Comparison of ENCODE assay signal across 22 cellular contexts in the genomic region with DNA sequence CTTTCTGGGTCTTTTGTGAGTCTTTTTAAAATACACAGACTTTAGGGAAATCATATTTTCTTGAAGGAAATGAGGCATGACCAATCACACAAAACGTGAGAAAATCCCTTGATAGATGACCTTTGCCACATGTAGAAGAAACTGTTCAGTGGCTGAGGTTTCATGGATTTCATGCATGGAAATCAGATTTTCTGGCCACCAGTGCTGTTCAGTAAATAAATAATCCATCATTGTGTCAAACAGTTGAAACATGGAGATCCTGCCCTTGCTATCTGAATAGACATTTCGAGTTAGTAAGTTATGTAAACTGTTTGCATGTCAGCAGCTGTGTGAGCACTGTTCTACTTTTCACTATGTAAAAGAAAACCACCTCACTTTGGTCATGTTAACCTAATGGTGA.
DNase-seq lines count a peak whose midpoint lies in the region; ATAC-seq and TF ChIP-seq lines count a peak whose summit lies in the region.
"Had no signal": no experiment of that assay in that cellular context is flagged by ENCODE, and none has a peak within 500 bp of the region (broad histone marks: within the 10 kb centered on the region; RNA-seq: fewer than 3 reads in every experiment).

No MANE protein-coding gene starts in this region.

- no peaks in the 10 kb centered on the region for H3K36me3 ChIP-seq in SJCRH30
- H3K36me3 ChIP-seq in osteoblast (ENCODE audit: insufficient read depth, low read length), result no peaks in the 10 kb centered on the region
- H3K36me3 ChIP-seq: BE2C had no signal

- no peaks in the 10 kb centered on the region for H3K9me3 ChIP-seq in SJCRH30 (replicated peaks)
- H3K9me3 ChIP-seq in osteoblast (ENCODE audit: low read depth, low read length), result no peaks in the 10 kb centered on the region
- H3K9me3 ChIP-seq: BE2C had no signal

- TF ChIP-seq CTCF in osteoblast (IDR thresholded peaks at IDR 0.05; ENCODE audit: extremely low read depth, low read depth, low read length), result no peak

- ATAC-seq in Right ventricle myocardium superior (ENCODE audit: poor library complexity), result no peak
- ATAC-seq: HCT116 had no signal

- H3K4me2 ChIP-seq in osteoblast (ENCODE audit: insufficient read depth, low read length), result no peak overlapping the region

- no peaks in the 10 kb centered on the region for H4K20me1 ChIP-seq in osteoblast (ENCODE audit: insufficient read depth, low read length)

- H3K27ac ChIP-seq in SJCRH30 (peak overlapping the region; percentile 95), osteoblast (ENCODE audit: low read depth, low read length) (no peak overlapping the region)
- H3K27ac ChIP-seq: HL-60 had no signal

- intact Hi-C loops in Right ventricle myocardium superior (cut with DNase I), result no loop called here

- H3K4me1 ChIP-seq in SJCRH30, result peaks cover 45% of the 10 kb centered on the region
- no peaks in the 10 kb centered on the region for H3K4me1 ChIP-seq in osteoblast (ENCODE audit: insufficient read depth, low read length)
- H3K4me1 ChIP-seq: BE2C had no signal

- H3K79me2 ChIP-seq in osteoblast (ENCODE audit: insufficient read depth, low read length), result no peaks in the 10 kb centered on the region

- H3K27me3 ChIP-seq in SJCRH30, result no peaks in the 10 kb centered on the region; the same call in 1 of the 2 replicates
- no peaks in the 10 kb centered on the region for H3K27me3 ChIP-seq in osteoblast (ENCODE audit: insufficient read depth, low read length)
- H3K27me3 ChIP-seq: BE2C had no signal

- DNase-seq in NCI-H345 (lab: John Stamatoyannopoulos, UW), result peak; percentile 6
- DNase-seq in NCI-H345 treated with DMSO at 0.1 percent for 48 hours (lab: John Stamatoyannopoulos, UW; ENCODE audit: unreplicated experiment), result no peak
- peak; percentile 84 for DNase-seq in NCI-H69 (lab: John Stamatoyannopoulos, UW)
- peak; percentile 82 to 98 for DNase-seq in SJCRH30
- peak; percentile 0 for DNase-seq in foreskin melanocyte
- DNase-seq in iPS-NIHi7 (ENCODE audit: extremely low spot score), result no peak
- no peak for DNase-seq in Right ventricle myocardium superior
- DNase-seq in osteoblast (ENCODE audit: insufficient read length, low spot score, missing footprints), result no peak
- DNase-seq: ACHN; BE2C; C1 segment of cervical spinal cord; CD4-positive, CD25-positive, alpha-beta regulatory T cell; CD8-positive, alpha-beta memory T cell; COR-L47; DMS 273 treated with DMSO at 0.1 percent for 48 hours; DMS79; GDM1; GOT3; H7; HFFc6 had no signal

- H2AFZ ChIP-seq in osteoblast (ENCODE audit: low read length), result no peak overlapping the region

- H3K4me3 ChIP-seq in SJCRH30 (no peak overlapping the region), osteoblast (ENCODE audit: insufficient read depth, low read length) (no peak overlapping the region)

Comparison
In these comparisons a context has a peak if more than half of its experiments do, and no peak if none do; other contexts are left out.
1. DNase-seq: peak in NCI-H345 (single experiment), NCI-H69 (single experiment), SJCRH30 (2 of 2) and foreskin melanocyte (single experiment); none in NCI-H345 treated with DMSO at 0.1 percent for 48 hours (single experiment), iPS-NIHi7 (single experiment), Right ventricle myocardium superior (single experiment) and osteoblast (single experiment).